In the genomic region with DNA sequence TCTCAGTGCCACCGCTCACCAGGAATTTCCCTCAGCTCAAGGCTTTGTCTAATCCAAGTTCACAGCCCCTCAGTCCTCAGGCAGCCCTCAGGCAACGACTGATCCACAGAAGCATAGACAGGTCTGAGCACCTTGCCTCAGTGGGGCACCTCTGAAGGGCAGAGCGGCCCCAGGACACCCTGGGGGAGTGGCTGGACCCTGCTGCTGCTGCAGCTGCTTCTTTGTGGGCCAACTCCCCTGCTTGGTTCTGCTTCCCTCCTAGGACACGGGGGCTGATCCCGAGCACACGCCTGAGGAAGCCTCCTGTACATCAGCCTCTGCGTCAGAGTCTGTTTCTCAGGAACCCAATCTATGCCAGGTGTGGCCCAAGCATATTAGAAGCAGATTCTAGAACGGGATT, we compare ENCODE assay signal across 28 cellular contexts. TPM values are rescaled to one million over a fixed set of nuclear protein-coding genes. Genes with fewer than 3 reads are reported as not detected.
"Had no signal": no experiment of that assay in that cellular context is flagged by ENCODE, and none has a peak within 500 bp of the region (broad histone marks: within the 10 kb centered on the region; RNA-seq: fewer than 3 reads in every experiment).

No MANE protein-coding gene starts in this region.

- FAIRE-seq: keratinocyte, urothelium cell line had no signal

- H3K9me3 ChIP-seq: lower lobe of right lung, neutrophil, right atrium auricular region, right lobe of liver, stomach, thoracic aorta, tibial artery, upper lobe of right lung had no signal

- H3K4me1 Mint-ChIP-seq: naive thymus-derived CD8-positive, alpha-beta T cell; nephron; neural crest cell; stimulated activated naive B cell treated with anti-CD40 and anti-IgM and Interleukin-4, amounts not matched to agents 10 μg/mL and 1 μg/mL and 100 μg/mL, for 72 hours had no signal

- H3K4me3 Mint-ChIP-seq: naive thymus-derived CD8-positive, alpha-beta T cell; nephron; neural crest cell; stimulated activated naive B cell treated with anti-CD40 and anti-IgM and Interleukin-4, amounts not matched to agents 10 μg/mL and 1 μg/mL and 100 μg/mL, for 72 hours had no signal

- H3K9me3 Mint-ChIP-seq: nephron; neural crest cell; stimulated activated naive B cell treated with anti-CD40 and anti-IgM and Interleukin-4, amounts not matched to agents 10 μg/mL and 1 μg/mL and 100 μg/mL, for 72 hours had no signal

- DNase-seq: hypothalamus; kidney glomerular epithelial cell; left cardiac atrium; lower lobe of right lung; mammary epithelial cell; mesenchymal stem cell; naive thymus-derived CD8-positive, alpha-beta T cell; occipital lobe; right lobe of liver; stimulated activated CD4-positive, alpha-beta T cell treated with anti-CD3 and anti-CD28 coated beads, Interleukin-12 subunit alpha, Interleukin-12 subunit beta, amount 100 ng/mL, for 4 hours; stimulated activated CD4-positive, alpha-beta T cell treated with anti-CD3 and anti-CD28 coated beads, Interleukin-15, amount 100 ng/mL, for 24 hours; stimulated activated CD4-positive, alpha-beta T cell treated with anti-CD3 and anti-CD28 coated beads, Interleukin-2, amount 100 ng/mL, for 24 hours; stimulated activated CD4-positive, alpha-beta T cell treated with anti-CD3 and anti-CD28 coated beads, Interleukin-4, amount 100 ng/mL, for 1 hour; stimulated activated naive B cell treated with anti-CD40 and anti-IgM and Interleukin-4, amounts not matched to agents 10 μg/mL and 1 μg/mL and 100 μg/mL, for 72 hours; stimulated activated naive CD8-positive, alpha-beta T cell treated with anti-CD3 and anti-CD28 coated beads, Interleukin-15, Interleukin-2, amounts not matched to agents 100 U/mL and 50 U/mL, for 24 hours; stomach; tibial artery; trophoblast cell; upper lobe of right lung had no signal

- H3K36me3 ChIP-seq: lower lobe of right lung, neutrophil, right atrium auricular region, right lobe of liver, thoracic aorta, upper lobe of right lung had no signal

- ATAC-seq: left cardiac atrium; left lobe of liver; lower lobe of right lung; naive thymus-derived CD8-positive, alpha-beta T cell; stimulated activated naive B cell treated with anti-CD40 and anti-IgM and Interleukin-4, amounts not matched to agents 10 μg/mL and 1 μg/mL and 100 μg/mL, for 72 hours; stimulated activated naive CD8-positive, alpha-beta T cell treated with anti-CD3 and anti-CD28 coated beads, Interleukin-15, Interleukin-2, amounts not matched to agents 100 U/mL and 50 U/mL, for 24 hours; upper lobe of right lung had no signal

- H3K4me1 ChIP-seq: lower lobe of right lung, right atrium auricular region, right lobe of liver, stomach, tibial artery, upper lobe of right lung had no signal

- H3K27ac ChIP-seq: lower lobe of right lung, neutrophil, right atrium auricular region, right lobe of liver, stomach, thoracic aorta, tibial artery, upper lobe of right lung had no signal

- H3K27me3 ChIP-seq: right atrium auricular region, right lobe of liver, tibial artery, upper lobe of right lung had no signal

- H3K4me3 ChIP-seq: lower lobe of right lung, right atrium auricular region, right lobe of liver, stomach, thoracic aorta, tibial artery, upper lobe of right lung had no signal

- H3K27ac Mint-ChIP-seq: naive thymus-derived CD8-positive, alpha-beta T cell; nephron; progenitor cell of endocrine pancreas; stimulated activated naive B cell treated with anti-CD40 and anti-IgM and Interleukin-4, amounts not matched to agents 10 μg/mL and 1 μg/mL and 100 μg/mL, for 72 hours had no signal

RNA-seq across cellular contexts. Expression of gene CUZD1, which starts 16.2 kb away (rescaled TPM):
- total RNA-seq: neural crest cell, progenitor cell of endocrine pancreas, thoracic aorta had no signal

RNA-seq across cellular contexts. Expression of gene FAM24B, which starts 49.9 kb away (rescaled TPM):
- total RNA-seq: neural crest cell, progenitor cell of endocrine pancreas had no signal
